ENCODE assay signal across 8 cellular contexts in the genomic region with DNA sequence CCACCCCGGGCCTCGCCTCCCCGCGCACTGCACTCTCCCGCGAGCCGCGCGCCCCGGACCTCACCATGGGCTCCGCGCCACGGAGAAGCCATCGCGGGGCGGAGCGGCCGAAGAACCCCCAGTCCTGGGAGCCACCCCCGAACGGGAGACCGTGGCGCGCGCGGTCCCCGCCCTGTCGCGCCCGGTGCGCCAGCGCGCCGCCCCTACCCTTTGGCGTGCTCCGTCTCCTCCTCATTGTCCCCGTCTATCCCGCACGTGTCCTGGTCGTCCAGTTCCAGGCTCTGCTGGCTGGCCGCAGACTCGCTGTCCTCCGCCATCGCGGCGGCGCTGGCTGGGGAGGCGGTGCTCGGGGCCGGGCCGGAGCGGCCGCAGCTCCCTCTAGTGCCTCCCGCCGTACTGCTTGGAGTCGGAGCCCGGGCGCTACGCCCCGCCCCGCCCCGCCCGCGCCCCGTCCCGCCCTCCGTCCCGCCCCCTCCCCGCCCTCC. TPM values are rescaled to one million over a fixed set of nuclear protein-coding genes. Genes with fewer than 3 reads are reported as not detected.
A peak's percentile ranks its signal among the peaks of the same experiment; 100 is the strongest.
DNase-seq lines count a peak whose midpoint lies in the region; ATAC-seq and TF ChIP-seq lines count a peak whose summit lies in the region.

A gene (minus strand): TSS at position 398 of the 485 bp plus-strand sequence. CDS start 81 bp downstream, at position 317.

- H3K4me1 Mint-ChIP-seq in Calu3 (ENCODE audit: low read depth, unreplicated experiment) (peaks cover 35% of the 10 kb centered on the region), glutamatergic neuron (ENCODE audit: low read depth, unreplicated experiment) (peaks cover 18% of the 10 kb centered on the region)
- peaks cover 56% of the 10 kb centered on the region for H3K4me1 Mint-ChIP-seq in activated T-helper 1 cell treated with anti-CD3 and anti-CD28 coated beads, Interleukin-12 subunit alpha, Interleukin-12 subunit beta, Interleukin-2, Interleukin-4 antibody, amounts not matched to agents 30 ng/mL and 10 ng/mL and 1 ng/mL, durations not matched to agents 14 hours and 24 hours and 36 hours (ENCODE audit: low read depth)

- peaks cover 38% of the 10 kb centered on the region for H3K4me1 ChIP-seq in osteoblast (ENCODE audit: insufficient read depth, low read length)

- peak; percentile 86 for TF ChIP-seq POLR2A in GM18951 (IDR thresholded peaks at IDR 0.05; ENCODE audit: extremely low read depth, insufficient read depth, insufficient read length)

- ATAC-seq in HG03097 (IDR thresholded peaks at IDR 0.05; ENCODE audit: low FRiP score, unreplicated experiment) = peak; percentile 82

- no peaks in the 10 kb centered on the region for H3K27me3 ChIP-seq in osteoblast (ENCODE audit: insufficient read depth, low read length)

- TF ChIP-seq CTCF in Calu3 (IDR thresholded peaks at IDR 0.05; ENCODE audit: unreplicated experiment) (no peak), glutamatergic neuron (IDR thresholded peaks at IDR 0.05; ENCODE audit: partially characterized antibody, unreplicated experiment) (peak; percentile 0), osteoblast (IDR thresholded peaks at IDR 0.05; ENCODE audit: extremely low read depth, low read depth, low read length) (peak; percentile 18)

- H3K9me3 Mint-ChIP-seq in Calu3 (ENCODE audit: low read depth, unreplicated experiment) (no peaks in the 10 kb centered on the region), glutamatergic neuron (ENCODE audit: unreplicated experiment) (peaks cover 8% of the 10 kb centered on the region)
- H3K9me3 Mint-ChIP-seq in activated T-helper 1 cell treated with anti-CD3 and anti-CD28 coated beads, Interleukin-12 subunit alpha, Interleukin-12 subunit beta, Interleukin-2, Interleukin-4 antibody, amounts not matched to agents 30 ng/mL and 10 ng/mL and 1 ng/mL, durations not matched to agents 14 hours and 24 hours and 36 hours = no peaks in the 10 kb centered on the region

- H3K4me2 ChIP-seq in osteoblast (ENCODE audit: insufficient read depth, low read length) = peak within 1 kb of the TSS; percentile 96

- H4K20me1 ChIP-seq in osteoblast (ENCODE audit: insufficient read depth, low read length) = peaks cover 21% of the 10 kb centered on the region

- peak within 1 kb of the TSS; percentile 96 for H3K4me3 ChIP-seq in osteoblast (ENCODE audit: insufficient read depth, low read length)

- H3K36me3 ChIP-seq in osteoblast (ENCODE audit: insufficient read depth, low read length) = no peaks in the 10 kb centered on the region

- no TSS peak for BruUV-seq in Calu3 (replicated peaks; lab: Mats Ljungman, UMichigan)

- H3K4me3 Mint-ChIP-seq in Calu3 (ENCODE audit: low read depth, unreplicated experiment) (peak within 1 kb of the TSS; percentile 99), glutamatergic neuron (ENCODE audit: unreplicated experiment) (peak within 1 kb of the TSS; percentile 97)
- H3K4me3 Mint-ChIP-seq in activated T-helper 1 cell treated with anti-CD3 and anti-CD28 coated beads, Interleukin-12 subunit alpha, Interleukin-12 subunit beta, Interleukin-2, Interleukin-4 antibody, amounts not matched to agents 30 ng/mL and 10 ng/mL and 1 ng/mL, durations not matched to agents 14 hours and 24 hours and 36 hours = peak within 1 kb of the TSS; percentile 92

- H3K27me3 Mint-ChIP-seq in Calu3 (ENCODE audit: unreplicated experiment) (no peaks in the 10 kb centered on the region), glutamatergic neuron (ENCODE audit: unreplicated experiment) (peaks cover 8% of the 10 kb centered on the region)
- H3K27me3 Mint-ChIP-seq in activated T-helper 1 cell treated with anti-CD3 and anti-CD28 coated beads, Interleukin-12 subunit alpha, Interleukin-12 subunit beta, Interleukin-2, Interleukin-4 antibody, amounts not matched to agents 30 ng/mL and 10 ng/mL and 1 ng/mL, durations not matched to agents 14 hours and 24 hours and 36 hours (ENCODE audit: insufficient read depth) = peaks cover 5% of the 10 kb centered on the region

- CTCF ChIA-PET in Calu3 (lab: Charles Lee) = interaction anchor here (0.5 to 1.3 kb wide), 7 partner anchors 10 to 1818 kb away, joined by 3 to 6 read pairs (median 5); a partner anchor contains a TSS

- intact Hi-C loops in Calu3 (cut with micrococcal nuclease; ENCODE audit: unreplicated experiment) = no loop called here
- intact Hi-C loops in activated T-helper 1 cell treated with anti-CD3 and anti-CD28 coated beads, Interleukin-12 subunit alpha, Interleukin-12 subunit beta, Interleukin-2, Interleukin-4 antibody, amounts not matched to agents 30 ng/mL and 10 ng/mL and 1 ng/mL, durations not matched to agents 14 hours and 24 hours and 36 hours (cut with micrococcal nuclease) = loop anchor here (1.0 to 10.0 kb wide), 6 partner anchors 62 to 1648 kb away; a partner anchor contains a TSS

- peak within 1 kb of the TSS; percentile 74 for H3K27ac ChIP-seq in osteoblast (ENCODE audit: low read depth, low read length)

- H3K9me3 ChIP-seq in osteoblast (ENCODE audit: low read depth, low read length) = no peaks in the 10 kb centered on the region

- H3K27ac Mint-ChIP-seq in Calu3 (ENCODE audit: unreplicated experiment) (peak within 1 kb of the TSS; percentile 69), glutamatergic neuron (ENCODE audit: unreplicated experiment) (peak within 1 kb of the TSS; percentile 87)
- peak within 1 kb of the TSS; percentile 89 for H3K27ac Mint-ChIP-seq in activated T-helper 1 cell treated with anti-CD3 and anti-CD28 coated beads, Interleukin-12 subunit alpha, Interleukin-12 subunit beta, Interleukin-2, Interleukin-4 antibody, amounts not matched to agents 30 ng/mL and 10 ng/mL and 1 ng/mL, durations not matched to agents 14 hours and 24 hours and 36 hours

- H2AFZ ChIP-seq in osteoblast (ENCODE audit: low read length) = peak within 1 kb of the TSS; percentile 81

- DNase-seq in Calu3 = peak; percentile 88
- peak; percentile 58 for DNase-seq in NCI-H2196 treated with DMSO at 0.1 percent for 48 hours (lab: John Stamatoyannopoulos, UW; ENCODE audit: unreplicated experiment)
- DNase-seq in activated T-helper 1 cell treated with anti-CD3 and anti-CD28 coated beads, Interleukin-12 subunit alpha, Interleukin-12 subunit beta, Interleukin-2, Interleukin-4 antibody, amounts not matched to agents 30 ng/mL and 10 ng/mL and 1 ng/mL, durations not matched to agents 14 hours and 24 hours and 36 hours (ENCODE audit: low spot score) = peak; percentile 75
- DNase-seq in glutamatergic neuron = no peak
- DNase-seq in osteoblast (ENCODE audit: insufficient read length, low spot score, missing footprints) = peak; percentile 99
- DNase-seq in glomerular visceral epithelial cell (ENCODE audit: extremely low spot score) = no peak

- in situ Hi-C loops in GM18951 (cut with MboI; ENCODE audit: low sequenced_read_pairs, unreplicated experiment) = no loop called here

- H3K79me2 ChIP-seq in osteoblast (ENCODE audit: insufficient read depth, low read length) = peaks cover 50% of the 10 kb centered on the region

- peaks cover 15% of the 10 kb centered on the region for H3K36me3 Mint-ChIP-seq in Calu3 (ENCODE audit: insufficient read depth, unreplicated experiment)
- no peaks in the 10 kb centered on the region for H3K36me3 Mint-ChIP-seq in activated T-helper 1 cell treated with anti-CD3 and anti-CD28 coated beads, Interleukin-12 subunit alpha, Interleukin-12 subunit beta, Interleukin-2, Interleukin-4 antibody, amounts not matched to agents 30 ng/mL and 10 ng/mL and 1 ng/mL, durations not matched to agents 14 hours and 24 hours and 36 hours (ENCODE audit: low read depth)
- no peaks in the 10 kb centered on the region for H3K36me3 Mint-ChIP-seq in glutamatergic neuron (ENCODE audit: unreplicated experiment)

RNA-seq across cellular contexts. Expression of the gene that starts here (rescaled TPM):
- total RNA-seq in Calu3 (2022) (7.5 and 8.6 TPM in 2 replicates), glutamatergic neuron (ENCODE audit: unreplicated experiment) (33.4 TPM), osteoblast (43.8 and 61.0 TPM in 2 replicates)
- 9.4 and 9.8 TPM in 2 replicates for total RNA-seq in activated T-helper 1 cell treated with anti-CD3 and anti-CD28 coated beads, Interleukin-12 subunit alpha, Interleukin-12 subunit beta, Interleukin-2, Interleukin-4 antibody, amounts not matched to agents 30 ng/mL and 10 ng/mL and 1 ng/mL, durations not matched to agents 14 hours and 24 hours and 36 hours

Comparison
In these comparisons a context has a peak if more than half of its experiments do, and no peak if none do; other contexts are left out.
1. DNase-seq: peak in Calu3 (single experiment), NCI-H2196 treated with DMSO at 0.1 percent for 48 hours (single experiment), activated T-helper 1 cell treated with anti-CD3 and anti-CD28 coated beads, Interleukin-12 subunit alpha, Interleukin-12 subunit beta, Interleukin-2, Interleukin-4 antibody, amounts not matched to agents 30 ng/mL and 10 ng/mL and 1 ng/mL, durations not matched to agents 14 hours and 24 hours and 36 hours (single experiment) and osteoblast (single experiment); none in glutamatergic neuron (single experiment) and glomerular visceral epithelial cell (single experiment).
2. Peak in every context shown above with its lines, with median percentiles within 50 percentile points of each other: H3K27ac Mint-ChIP-seq and H3K4me3 Mint-ChIP-seq.